32 cellular contexts compared by ENCODE assay signal in the genomic region with DNA sequence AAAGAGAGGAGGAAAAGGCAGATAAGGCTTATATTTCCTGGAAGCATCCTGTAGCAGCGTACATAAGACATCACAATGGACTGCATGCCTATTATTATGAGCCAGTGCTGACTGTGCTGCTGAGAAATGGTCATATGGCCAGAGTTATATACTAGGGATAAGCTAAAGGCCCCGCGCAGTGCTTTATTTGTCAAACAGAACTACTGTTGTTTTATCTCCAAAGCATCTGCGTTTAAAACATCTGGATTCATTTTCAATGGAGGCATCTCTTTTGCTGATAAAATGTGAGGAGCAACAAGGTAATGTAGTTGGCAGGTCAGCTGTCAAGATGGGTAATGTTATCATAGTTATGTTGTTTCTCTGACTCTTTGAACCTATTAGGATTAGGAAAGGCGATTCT. TPM values are rescaled to one million over a fixed set of nuclear protein-coding genes. Genes with fewer than 3 reads are reported as not detected.
DNase-seq lines count a peak whose midpoint lies in the region; ATAC-seq, FAIRE-seq and TF ChIP-seq lines count a peak whose summit lies in the region.
"Had no signal": no experiment of that assay in that cellular context is flagged by ENCODE, and none has a peak within 500 bp of the region (broad histone marks: within the 10 kb centered on the region; RNA-seq: fewer than 3 reads in every experiment).

No MANE protein-coding gene starts in this region.

- no peak overlapping the region for H3K4me3 ChIP-seq in endothelial cell of umbilical vein (replicated peaks in 1 of 3; ENCODE audit: insufficient read depth in 1 of 3, low read depth in 1 of 3, low read length in 3 of 3)
- no peak overlapping the region for H3K4me3 ChIP-seq in smooth muscle cell
- H3K4me3 ChIP-seq: BLaER1, GM12878 had no signal

- peaks cover 1% of the 10 kb centered on the region for H3K36me3 Mint-ChIP-seq in activated T-helper 2 cell treated with anti-CD3 and anti-CD28 coated beads, Interferon-gamma antibody, Interleukin-2, Interleukin-4, amounts not matched to agents 10 μg/mL and 5 μg/mL and 100 μg/mL, durations not matched to agents 14 hours and 24 hours and 36 hours (ENCODE audit: low read depth)
- H3K36me3 Mint-ChIP-seq: CD14-positive monocyte; CD4-positive, alpha-beta memory T cell; CD4-positive, CD25-positive, alpha-beta regulatory T cell; CD8-positive, alpha-beta memory T cell had no signal

- TF ChIP-seq CTCF in endothelial cell of umbilical vein (IDR thresholded peaks at IDR 0.05; ENCODE audit: extremely low read depth in 1 of 2, insufficient read depth in 1 of 2, low read depth in 1 of 2, low read length in 2 of 2) (no peak), smooth muscle cell (IDR thresholded peaks at IDR 0.05; ENCODE audit: borderline replicate concordance, insufficient read depth, poor library complexity, severe bottlenecking) (no peak)

- POLR2A ChIA-PET in endothelial cell of umbilical vein (lab: Charles Lee): no interaction called here

- no peak overlapping the region for H3K4me2 ChIP-seq in endothelial cell of umbilical vein (ENCODE audit: insufficient read depth, low read length)
- no peak overlapping the region for H3K4me2 ChIP-seq in smooth muscle cell
- H3K4me2 ChIP-seq: BLaER1 had no signal

- H4K20me1 ChIP-seq in endothelial cell of umbilical vein (replicated peaks; ENCODE audit: control insufficient read depth, extremely low read depth, insufficient read depth, low read length): no peaks in the 10 kb centered on the region
- H4K20me1 ChIP-seq in smooth muscle cell (ENCODE audit: low read depth): no peaks in the 10 kb centered on the region
- H4K20me1 ChIP-seq: BLaER1 had no signal

- H3K27me3 ChIP-seq in endothelial cell of umbilical vein (ENCODE audit: control insufficient read depth in 2 of 2, insufficient read depth in 2 of 2, low read length in 2 of 2) (no peaks in the 10 kb centered on the region), smooth muscle cell (ENCODE audit: low read depth) (no peaks in the 10 kb centered on the region)
- H3K27me3 ChIP-seq: BE2C, BLaER1 had no signal

- H3K9me3 ChIP-seq in endothelial cell of umbilical vein (replicated peaks; ENCODE audit: control insufficient read depth, insufficient read depth, low read length): no peaks in the 10 kb centered on the region
- no peaks in the 10 kb centered on the region for H3K9me3 ChIP-seq in smooth muscle cell (replicated peaks; ENCODE audit: low read depth)
- H3K9me3 ChIP-seq: BE2C, BLaER1 had no signal

- H3K9ac ChIP-seq in endothelial cell of umbilical vein (replicated peaks; ENCODE audit: extremely low read depth, insufficient read depth, low read length) (no peak overlapping the region), smooth muscle cell (ENCODE audit: low read depth) (no peak overlapping the region)
- H3K9ac ChIP-seq: BLaER1 had no signal

- H3K4me3 Mint-ChIP-seq in activated T-helper 2 cell treated with anti-CD3 and anti-CD28 coated beads, Interferon-gamma antibody, Interleukin-2, Interleukin-4, amounts not matched to agents 10 μg/mL and 5 μg/mL and 100 μg/mL, durations not matched to agents 14 hours and 24 hours and 36 hours (ENCODE audit: low read depth): no peak overlapping the region
- H3K4me3 Mint-ChIP-seq: CD14-positive monocyte; CD4-positive, alpha-beta memory T cell; CD4-positive, CD25-positive, alpha-beta regulatory T cell; CD8-positive, alpha-beta memory T cell had no signal

- no TSS peak for BruUV-seq in endothelial cell of umbilical vein (replicated peaks; lab: Mats Ljungman, UMichigan)

- no peak overlapping the region for H2AFZ ChIP-seq in endothelial cell of umbilical vein (ENCODE audit: low read depth, low read length)
- no peak overlapping the region for H2AFZ ChIP-seq in smooth muscle cell (ENCODE audit: low read depth)

- WGBS in smooth muscle cell (ENCODE audit: low lambda C conversion rate): 94% methylated on average over 5 of the region's 5 CpGs

- peaks cover 2% of the 10 kb centered on the region for H3K4me1 Mint-ChIP-seq in activated T-helper 2 cell treated with anti-CD3 and anti-CD28 coated beads, Interferon-gamma antibody, Interleukin-2, Interleukin-4, amounts not matched to agents 10 μg/mL and 5 μg/mL and 100 μg/mL, durations not matched to agents 14 hours and 24 hours and 36 hours (ENCODE audit: low read depth)
- H3K4me1 Mint-ChIP-seq: CD14-positive monocyte; CD4-positive, alpha-beta memory T cell; CD4-positive, CD25-positive, alpha-beta regulatory T cell; CD8-positive, alpha-beta memory T cell had no signal

- no peak overlapping the region for H3K27ac ChIP-seq in endothelial cell of umbilical vein (ENCODE audit: insufficient read depth, low read depth, low read length)
- no peak overlapping the region for H3K27ac ChIP-seq in smooth muscle cell (ENCODE audit: low read depth)
- H3K27ac ChIP-seq: BLaER1 had no signal

- H3K27me3 Mint-ChIP-seq in activated T-helper 2 cell treated with anti-CD3 and anti-CD28 coated beads, Interferon-gamma antibody, Interleukin-2, Interleukin-4, amounts not matched to agents 10 μg/mL and 5 μg/mL and 100 μg/mL, durations not matched to agents 14 hours and 24 hours and 36 hours (ENCODE audit: low read depth): no peaks in the 10 kb centered on the region
- H3K27me3 Mint-ChIP-seq: CD4-positive, alpha-beta memory T cell had no signal

- no peaks in the 10 kb centered on the region for H3K79me2 ChIP-seq in endothelial cell of umbilical vein (ENCODE audit: control insufficient read depth, insufficient read depth, low read length)
- H3K79me2 ChIP-seq in smooth muscle cell (ENCODE audit: low read depth): no peaks in the 10 kb centered on the region

- H3K27ac Mint-ChIP-seq in activated T-helper 2 cell treated with anti-CD3 and anti-CD28 coated beads, Interferon-gamma antibody, Interleukin-2, Interleukin-4, amounts not matched to agents 10 μg/mL and 5 μg/mL and 100 μg/mL, durations not matched to agents 14 hours and 24 hours and 36 hours: no peak overlapping the region
- H3K27ac Mint-ChIP-seq: CD14-positive monocyte; CD4-positive, alpha-beta memory T cell; CD4-positive, CD25-positive, alpha-beta regulatory T cell; CD8-positive, alpha-beta memory T cell had no signal

- H3F3A ChIP-seq in smooth muscle cell (ENCODE audit: low read depth): no peaks in the 10 kb centered on the region

- no peak for TF ChIP-seq POLR2A in endothelial cell of umbilical vein (IDR thresholded peaks at IDR 0.05; ENCODE audit: low read depth, low read length)

- ATAC-seq in SK-N-SH treated with all-trans-retinoic acid at 6 μM for 48 hours: no peak
- ATAC-seq in GM19035 (IDR thresholded peaks at IDR 0.05; ENCODE audit: unreplicated experiment): no peak
- ATAC-seq: GM12878 had no signal

- no peaks in the 10 kb centered on the region for H3K36me3 ChIP-seq in endothelial cell of umbilical vein (ENCODE audit: control insufficient read depth in 2 of 2, extremely low read depth in 1 of 2, insufficient read depth in 2 of 2, low read length in 2 of 2)
- no peaks in the 10 kb centered on the region for H3K36me3 ChIP-seq in smooth muscle cell (ENCODE audit: low read depth)
- H3K36me3 ChIP-seq: BE2C, BLaER1 had no signal

- peak; percentile 26 for FAIRE-seq in HTR-8/SVneo (lab: Jason Lieb, UNC)
- FAIRE-seq in endothelial cell of umbilical vein (lab: Jason Lieb, UNC): peak; percentile 63
- FAIRE-seq: A204.1, GM12878, GM12892, GM18507, GM19239 had no signal

- no peaks in the 10 kb centered on the region for H3K4me1 ChIP-seq in endothelial cell of umbilical vein (ENCODE audit: control insufficient read depth, extremely low read depth, insufficient read depth, low read length)
- H3K4me1 ChIP-seq in smooth muscle cell (ENCODE audit: low read depth): no peaks in the 10 kb centered on the region
- H3K4me1 ChIP-seq: BLaER1 had no signal

- CTCF ChIA-PET in endothelial cell of umbilical vein (lab: Charles Lee): no interaction called here

- no peaks in the 10 kb centered on the region for H3K9me1 ChIP-seq in endothelial cell of umbilical vein (replicated peaks; ENCODE audit: control insufficient read depth, extremely low read depth, insufficient read depth, low read length)

- dilution Hi-C loops in endothelial cell of umbilical vein (cut with MboI; ENCODE audit: extremely low pct_ligation_motif_present, low sequenced_read_pairs): no loop called here

- intact Hi-C loops in endothelial cell of umbilical vein (cut with micrococcal nuclease): loop anchor here (2.0 to 10.0 kb wide), 2 partner anchors 374 to 448 kb away; partner anchors contain the start of gene RASSF8
- intact Hi-C loops in activated T-helper 2 cell treated with anti-CD3 and anti-CD28 coated beads, Interferon-gamma antibody, Interleukin-2, Interleukin-4, amounts not matched to agents 10 μg/mL and 5 μg/mL and 100 μg/mL, durations not matched to agents 14 hours and 24 hours and 36 hours (cut with micrococcal nuclease): no loop called here

- peaks cover 2% of the 10 kb centered on the region for H3K9me3 Mint-ChIP-seq in activated T-helper 2 cell treated with anti-CD3 and anti-CD28 coated beads, Interferon-gamma antibody, Interleukin-2, Interleukin-4, amounts not matched to agents 10 μg/mL and 5 μg/mL and 100 μg/mL, durations not matched to agents 14 hours and 24 hours and 36 hours

- no peak for DNase-seq in HTR-8/SVneo (ENCODE audit: insufficient read length, low spot score)
- DNase-seq in SK-N-DZ (ENCODE audit: low spot score): peak; percentile 71
- DNase-seq in endothelial cell of umbilical vein (ENCODE audit: low read depth, low spot score): no peak
- DNase-seq in LoVo (ENCODE audit: low spot score): no peak
- no peak for DNase-seq in smooth muscle cell (lab: John Stamatoyannopoulos, UW; ENCODE audit: unreplicated experiment)
- DNase-seq in activated T-helper 2 cell treated with anti-CD3 and anti-CD28 coated beads, Interferon-gamma antibody, Interleukin-2, Interleukin-4, amounts not matched to agents 10 μg/mL and 5 μg/mL and 100 μg/mL, durations not matched to agents 14 hours and 24 hours and 36 hours (ENCODE audit: low spot score): no peak
- DNase-seq: 8988T; ACHN; BE2C; C1 segment of cervical spinal cord; CD4-positive, alpha-beta memory T cell; CD4-positive, CD25-positive, alpha-beta regulatory T cell; CD8-positive, alpha-beta memory T cell; COR-L47; DMS 273 treated with DMSO at 0.1 percent for 48 hours; DMS153; DMS53; DMS79; DND-41; EL; GDM1 had no signal

RNA-seq across cellular contexts. Expression of gene LMNTD1, which starts 28.0 kb away (rescaled TPM):
- polyA plus RNA-seq in SK-N-DZ (2014; cell fraction: cytosol; rRNA removed): not detected in 2 replicates
- not detected in 2 replicates for polyA plus RNA-seq in SK-N-DZ (2014; cell fraction: nucleus; rRNA removed)
- total RNA-seq in endothelial cell of umbilical vein (not detected in 2 replicates), smooth muscle cell (not detected in 2 replicates)
- polyA plus RNA-seq in endothelial cell of umbilical vein (not detected in 2 replicates), smooth muscle cell (not detected in 2 replicates)
- not detected in 2 replicates for polyA plus RNA-seq in endothelial cell of umbilical vein (2011; cell fraction: cytosol; rRNA removed)
- not detected in 2 replicates for polyA plus RNA-seq in endothelial cell of umbilical vein (2011; cell fraction: nucleus; rRNA removed)
- polyA plus RNA-seq in endothelial cell of umbilical vein (2012): not detected in 2 replicates
- polyA minus RNA-seq in endothelial cell of umbilical vein: not detected in 2 replicates
- polyA minus RNA-seq in endothelial cell of umbilical vein (2011; cell fraction: cytosol; rRNA and poly(A)+ RNA removed): not detected
- polyA minus RNA-seq in endothelial cell of umbilical vein (2011; cell fraction: nucleus; rRNA and poly(A)+ RNA removed): not detected in 2 replicates
- not detected in 2 replicates for total RNA-seq in activated T-helper 2 cell treated with anti-CD3 and anti-CD28 coated beads, Interferon-gamma antibody, Interleukin-2, Interleukin-4, amounts not matched to agents 10 μg/mL and 5 μg/mL and 100 μg/mL, durations not matched to agents 14 hours and 24 hours and 36 hours
- total RNA-seq: A673; CD4-positive, alpha-beta memory T cell; CD4-positive, CD25-positive, alpha-beta regulatory T cell; CD8-positive, alpha-beta memory T cell; G401; GM12878 had no signal
- polyA plus RNA-seq: CD14-positive monocyte; CD4-positive, alpha-beta memory T cell; CD4-positive, CD25-positive, alpha-beta regulatory T cell; CD8-positive, alpha-beta memory T cell; GM12878 had no signal
